ENCODE assay signal across 19 cellular contexts in genomic region chr1:230284891-230285290, GRCh38.
"Had no signal": no experiment of that assay in that cellular context is flagged by ENCODE, and none has a peak within 500 bp of the region (broad histone marks: within the 10 kb centered on the region; RNA-seq: fewer than 3 reads in every experiment).

No MANE protein-coding gene starts in this region.

- H3K36me3 Mint-ChIP-seq: activated naive CD4-positive, alpha-beta T cell treated with anti-CD3 and anti-CD28 coated beads, Interleukin-2, amount 50 U/mL, for 72 hours had no signal

- DNase-seq: activated CD4-positive, alpha-beta T cell treated with anti-CD3 and anti-CD28 coated beads, Interleukin-2, amount 50 U/mL, for 48 hours; activated CD4-positive, CD25-positive, alpha-beta regulatory T cell treated with anti-CD3 and anti-CD28 coated beads, Interleukin-2, amount 50 U/mL, for 72 hours; anterior cingulate cortex; brain microvascular endothelial cell; effector memory CD4-positive, alpha-beta T cell; foreskin keratinocyte; glutamatergic neuron; hypothalamus; occipital lobe; stimulated activated CD4-positive, alpha-beta T cell treated with anti-CD3 and anti-CD28 coated beads, Interleukin-12 subunit alpha, Interleukin-12 subunit beta, amount 100 ng/mL, for 4 hours; stimulated activated CD4-positive, alpha-beta T cell treated with anti-CD3 and anti-CD28 coated beads, Interleukin-2, amount 100 ng/mL, for 24 hours had no signal

- H3K27ac ChIP-seq: brain microvascular endothelial cell, foreskin keratinocyte, prostate gland, right lobe of liver, tibial nerve, vagina had no signal

- H3K9me3 Mint-ChIP-seq: activated naive CD4-positive, alpha-beta T cell treated with anti-CD3 and anti-CD28 coated beads, Interleukin-2, amount 50 U/mL, for 72 hours; dendritic cell treated with granulocyte-macrophage colony-stimulating factor and Interleukin-4, amounts not matched to agents 40 ng/mL and 50 ng/mL, for 4 days; nephron; stimulated activated effector memory CD8-positive, alpha-beta T cell treated with anti-CD3 and anti-CD28 coated beads, Interleukin-12 subunit alpha, Interleukin-12 subunit beta, amount 100 ng/mL, for 72 hours had no signal

- H3K36me3 ChIP-seq: prostate gland had no signal

- H3K4me1 ChIP-seq: foreskin keratinocyte, prostate gland, right lobe of liver had no signal

- H3K4me3 Mint-ChIP-seq: dendritic cell treated with granulocyte-macrophage colony-stimulating factor and Interleukin-4, amounts not matched to agents 40 ng/mL and 50 ng/mL, for 4 days; nephron; stimulated activated effector memory CD8-positive, alpha-beta T cell treated with anti-CD3 and anti-CD28 coated beads, Interleukin-12 subunit alpha, Interleukin-12 subunit beta, amount 100 ng/mL, for 72 hours had no signal

- H3K27ac Mint-ChIP-seq: dendritic cell treated with granulocyte-macrophage colony-stimulating factor and Interleukin-4, amounts not matched to agents 40 ng/mL and 50 ng/mL, for 4 days; nephron; stimulated activated effector memory CD8-positive, alpha-beta T cell treated with anti-CD3 and anti-CD28 coated beads, Interleukin-12 subunit alpha, Interleukin-12 subunit beta, amount 100 ng/mL, for 72 hours had no signal

- H3K4me3 ChIP-seq: prostate gland, right lobe of liver, tibial nerve, vagina had no signal

- H3K27me3 ChIP-seq: brain microvascular endothelial cell, foreskin keratinocyte, right lobe of liver, tibial nerve, vagina had no signal

- H3K4me1 Mint-ChIP-seq: nephron had no signal

- H3K9me3 ChIP-seq: prostate gland, right lobe of liver, tibial nerve, vagina had no signal
